In the genomic region with DNA sequence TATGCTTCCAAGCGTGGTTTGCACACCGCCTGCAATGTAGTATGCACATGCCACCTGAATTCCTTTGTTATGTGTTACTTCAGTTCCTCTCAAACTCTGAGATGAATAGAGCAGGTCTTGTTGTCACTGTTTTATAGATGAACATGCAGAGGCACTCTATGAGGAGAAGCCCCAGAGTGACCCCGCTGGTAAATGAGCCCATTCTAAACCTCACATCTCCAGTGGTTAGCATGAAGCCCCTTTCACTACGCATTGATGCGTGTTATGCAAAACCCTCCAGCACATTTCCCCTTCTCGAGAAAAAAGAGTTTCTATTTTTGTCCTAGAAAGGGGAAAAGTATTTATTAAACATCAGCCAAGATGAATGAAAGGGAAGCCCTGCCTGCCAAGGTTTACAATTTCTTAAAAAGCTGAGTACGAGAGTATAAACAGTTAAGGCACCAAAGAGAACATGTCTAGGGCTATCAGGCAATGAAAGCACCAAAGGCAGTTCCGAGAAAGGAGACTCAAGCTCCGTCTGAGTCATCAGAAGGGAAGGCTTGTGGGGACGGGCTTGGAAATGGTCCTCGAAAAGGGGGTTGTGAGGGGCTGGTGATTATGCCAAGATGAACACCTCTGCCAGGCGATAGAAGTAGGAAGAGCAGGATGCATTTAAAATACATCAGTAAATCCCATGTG, we compare ENCODE assay signal across 32 cellular contexts. TPM values are rescaled to one million over a fixed set of nuclear protein-coding genes. Genes with fewer than 3 reads are reported as not detected.
DNase-seq lines count a peak whose midpoint lies in the region; ATAC-seq lines count a peak whose summit lies in the region.
"Had no signal": no experiment of that assay in that cellular context is flagged by ENCODE, and none has a peak within 500 bp of the region (broad histone marks: within the 10 kb centered on the region; RNA-seq: fewer than 3 reads in every experiment).

No MANE protein-coding gene starts in this region.

- peak; percentile 59 for ATAC-seq in HG03139 (IDR thresholded peaks at IDR 0.05; ENCODE audit: unreplicated experiment)
- ATAC-seq: activated naive CD8-positive, alpha-beta T cell treated with anti-CD3 and anti-CD28 coated beads, Interleukin-2, amount 50 U/mL, for 24 hours; effector memory CD8-positive, alpha-beta T cell; heart left ventricle; naive thymus-derived CD8-positive, alpha-beta T cell; T-cell had no signal

- H2BK12ac ChIP-seq in mesenchymal stem cell (ENCODE audit: low read length in 2 of 2) = no peak overlapping the region

- H3K36me3 ChIP-seq in BLaER1 (no peaks in the 10 kb centered on the region), mesenchymal stem cell (ENCODE audit: control insufficient read depth in 1 of 2, insufficient read depth in 2 of 2, low read depth in 1 of 2, low read length in 2 of 2) (no peaks in the 10 kb centered on the region)
- H3K36me3 ChIP-seq: BE2C, heart left ventricle, SJSA1, tibial artery, vagina had no signal

- no peak overlapping the region for H2AFZ ChIP-seq in mesenchymal stem cell (ENCODE audit: low read depth, low read length)

- no peak overlapping the region; the same call in 1 of the 2 replicates for H3K4me3 ChIP-seq in BLaER1
- no peak overlapping the region for H3K4me3 ChIP-seq in mesenchymal stem cell (ENCODE audit: insufficient read depth in 1 of 2, low read depth in 1 of 2, low read length in 2 of 2)
- H3K4me3 ChIP-seq: heart left ventricle, SJSA1, tibial artery, vagina had no signal

- no peak overlapping the region for H4K91ac ChIP-seq in mesenchymal stem cell (ENCODE audit: low read length)

- H3K9ac ChIP-seq in BLaER1 (no peak overlapping the region), mesenchymal stem cell (ENCODE audit: low read length) (no peak overlapping the region)

- no peak overlapping the region for H2BK120ac ChIP-seq in mesenchymal stem cell (ENCODE audit: low read depth, low read length)

- no peak overlapping the region for H2AK5ac ChIP-seq in mesenchymal stem cell (ENCODE audit: low read length, severe bottlenecking)

- peak overlapping the region; percentile 87 for H3K4me2 ChIP-seq in BLaER1
- no peak overlapping the region for H3K4me2 ChIP-seq in mesenchymal stem cell (ENCODE audit: low read length, poor library complexity, severe bottlenecking)

- H3K4me1 ChIP-seq in BLaER1 (peaks cover 46% of the 10 kb centered on the region), mesenchymal stem cell (ENCODE audit: control insufficient read depth, insufficient read depth, low read depth, low read length) (peaks cover 3% of the 10 kb centered on the region)
- H3K4me1 ChIP-seq: BE2C, tibial artery, vagina had no signal

- no peak overlapping the region for H3K23ac ChIP-seq in mesenchymal stem cell (ENCODE audit: low read length in 2 of 2)

- peak; percentile 62 for DNase-seq in astrocyte of the hippocampus (ENCODE audit: low read depth, low spot score)
- DNase-seq in mesenchymal stem cell = peak; percentile 33
- DNase-seq in midbrain (lab: John Stamatoyannopoulos, UW) = no peak
- DNase-seq in NCI-H1436 (lab: John Stamatoyannopoulos, UW) = no peak
- DNase-seq in DMS153 treated with DMSO at 0.1 percent for 48 hours (lab: John Stamatoyannopoulos, UW; ENCODE audit: unreplicated experiment) = no peak
- no peak for DNase-seq in activated CD4-positive, alpha-beta T cell treated with anti-CD3 and anti-CD28 coated beads for 1 hour
- DNase-seq: activated CD4-positive, alpha-beta T cell treated with anti-CD3 and anti-CD28 coated beads, Interleukin-2, amount 10 ng/mL, durations not matched to agents 7 days and 5 days; activated naive CD4-positive, alpha-beta T cell; activated naive CD8-positive, alpha-beta T cell treated with anti-CD3 and anti-CD28 coated beads, Interleukin-2, amount 50 U/mL, for 24 hours; activated T-cell treated with anti-CD3 and anti-CD28 coated beads, Interleukin-2, amount 50 U/mL, for 4 hours; BE2C; central memory CD4-positive, alpha-beta T cell; cortex of kidney; DMS53; effector memory CD8-positive, alpha-beta T cell; erythroblast; foreskin fibroblast; GDM1; heart left ventricle; naive thymus-derived CD8-positive, alpha-beta T cell; NCI-H1048; NCI-H1694 treated with DMSO at 0.1 percent for 48 hours; NCI-H446; NCI-H82; RPMI8226; stimulated activated CD4-positive, alpha-beta T cell treated with anti-CD3 and anti-CD28 coated beads, Interleukin-4, amount 100 ng/mL, for 1 hour; T-cell; tibial artery had no signal

- H4K8ac ChIP-seq in mesenchymal stem cell (ENCODE audit: low read length) = no peak overlapping the region

- H3K14ac ChIP-seq in mesenchymal stem cell (ENCODE audit: low read length in 2 of 2) = no peak overlapping the region

- H3K4ac ChIP-seq in mesenchymal stem cell (ENCODE audit: low read depth in 1 of 2, low read length in 2 of 2) = no peak overlapping the region

- H2BK15ac ChIP-seq in mesenchymal stem cell (ENCODE audit: low read depth, poor library complexity, severe bottlenecking) = no peak overlapping the region

- 83% methylated on average over 11 of the region's 12 CpGs for WGBS in mesenchymal stem cell

- no peak overlapping the region for H3K18ac ChIP-seq in mesenchymal stem cell (ENCODE audit: low read depth in 1 of 2, low read length in 2 of 2)

- H3K9me3 ChIP-seq in BLaER1 (no peaks in the 10 kb centered on the region; the same call in 1 of the 2 replicates), mesenchymal stem cell (ENCODE audit: control insufficient read depth, low read length) (peaks cover 8% of the 10 kb centered on the region)
- H3K9me3 ChIP-seq: BE2C, SJSA1, vagina had no signal

- no peaks in the 10 kb centered on the region for H4K20me1 ChIP-seq in BLaER1

- H3K27me3 ChIP-seq in BLaER1 (no peaks in the 10 kb centered on the region), mesenchymal stem cell (ENCODE audit: control insufficient read depth in 1 of 2, insufficient read depth in 1 of 2, low read length in 2 of 2) (peaks cover 4 to 60% of the 10 kb centered on the region in 2 experiments)
- H3K27me3 ChIP-seq: BE2C, SJSA1, vagina had no signal

- no peak overlapping the region for H2BK5ac ChIP-seq in mesenchymal stem cell (ENCODE audit: low read depth, low read length, poor library complexity, severe bottlenecking)

- H3K27ac ChIP-seq in BLaER1 (no peak overlapping the region), mesenchymal stem cell (ENCODE audit: low read length, poor library complexity, severe bottlenecking) (no peak overlapping the region)
- H3K27ac ChIP-seq: heart left ventricle, SJSA1, tibial artery, vagina had no signal

- H3K79me1 ChIP-seq in mesenchymal stem cell (replicated peaks; ENCODE audit: low read length, poor library complexity, severe bottlenecking) = no peaks in the 10 kb centered on the region

RNA-seq across cellular contexts. Expression of gene PFKP, which starts 58.7 kb away (rescaled TPM):
- polyA plus RNA-seq in mesenchymal stem cell (2013, experiment 1 of 2) = 57.2 TPM
- polyA plus RNA-seq in mesenchymal stem cell (2013, experiment 2 of 2) = 54.3 TPM

Comparison
In these comparisons a context has a peak if more than half of its experiments do, and no peak if none do; other contexts are left out.
1. DNase-seq: peak in astrocyte of the hippocampus (single experiment) and mesenchymal stem cell (single experiment); none in midbrain (single experiment), NCI-H1436 (single experiment), DMS153 treated with DMSO at 0.1 percent for 48 hours (single experiment) and activated CD4-positive, alpha-beta T cell treated with anti-CD3 and anti-CD28 coated beads for 1 hour (single experiment).